16 cellular contexts compared by ENCODE assay signal in genomic region chr15:70088427-70088826, GRCh38. TPM values are rescaled to one million over a fixed set of nuclear protein-coding genes. Genes with fewer than 3 reads are reported as not detected.
DNase-seq lines count a peak whose midpoint lies in the region; ATAC-seq and TF ChIP-seq lines count a peak whose summit lies in the region.
"Had no signal": no experiment of that assay in that cellular context is flagged by ENCODE, and none has a peak within 500 bp of the region (broad histone marks: within the 10 kb centered on the region; RNA-seq: fewer than 3 reads in every experiment).

No MANE protein-coding gene starts in this region.

- peaks cover 0 to 14% of the 10 kb centered on the region in 2 donors for H3K27me3 Mint-ChIP-seq in natural killer cell treated with Interleukin-12 subunit alpha and Interleukin-12 subunit beta and Interleukin-15 and Interleukin-18, amount 100 ng/mL, for 72 hours
- H3K27me3 Mint-ChIP-seq in natural killer cell (ENCODE audit: low read depth in 2 of 2), result peaks cover 23 to 57% of the 10 kb centered on the region in 2 donors
- peaks cover 14% of the 10 kb centered on the region for H3K27me3 Mint-ChIP-seq in WTC11 (ENCODE audit: low read depth)
- H3K27me3 Mint-ChIP-seq in memory B cell, result no peaks in the 10 kb centered on the region
- H3K27me3 Mint-ChIP-seq: activated naive CD8-positive, alpha-beta T cell treated with anti-CD3 and anti-CD28 coated beads for 36 hours; CD8-positive, alpha-beta memory T cell; naive B cell; stimulated activated naive B cell treated with anti-CD40 and anti-IgM and Interleukin-4, amounts not matched to agents 10 μg/mL and 1 μg/mL and 100 μg/mL, for 72 hours had no signal

- no peaks in the 10 kb centered on the region for H3K79me2 ChIP-seq in Karpas-422 (ENCODE audit: low read length)

- ATAC-seq in natural killer cell treated with Interleukin-12 subunit alpha and Interleukin-12 subunit beta and Interleukin-15 and Interleukin-18, amount 100 ng/mL, for 72 hours, result no peak
- ATAC-seq in natural killer cell, result no peak
- no peak for ATAC-seq in WTC11
- no peak for ATAC-seq in memory B cell (ENCODE audit: low read depth)
- no peak for ATAC-seq in HG03025 (IDR thresholded peaks at IDR 0.05; ENCODE audit: low FRiP score, unreplicated experiment)
- no peak for ATAC-seq in GM18498 (IDR thresholded peaks at IDR 0.05; ENCODE audit: unreplicated experiment)
- ATAC-seq: Panc1; stimulated activated naive B cell treated with anti-CD40 and anti-IgM and Interleukin-4, amounts not matched to agents 10 μg/mL and 1 μg/mL and 100 μg/mL, for 72 hours had no signal

- no peak overlapping the region for H3K9ac ChIP-seq in Karpas-422 (ENCODE audit: low read length)

- TF ChIP-seq POLR2A in Peyer's patch (IDR thresholded peaks at IDR 0.05), result no peak

- peaks cover 39% of the 10 kb centered on the region for H3K36me3 ChIP-seq in Karpas-422 (ENCODE audit: insufficient read depth, low read length)
- H3K36me3 ChIP-seq in Peyer's patch, result peaks cover 0 to 33% (median 0%) of the 10 kb centered on the region in 3 donors

- H3K36me3 Mint-ChIP-seq in natural killer cell treated with Interleukin-12 subunit alpha and Interleukin-12 subunit beta and Interleukin-15 and Interleukin-18, amount 100 ng/mL, for 72 hours, result peaks cover 36% of the 10 kb centered on the region
- H3K36me3 Mint-ChIP-seq in natural killer cell (no peaks in the 10 kb centered on the region), WTC11 (peaks cover 37% of the 10 kb centered on the region), memory B cell (peaks cover 53% of the 10 kb centered on the region)

- H3K4me1 ChIP-seq in Karpas-422 (ENCODE audit: low read length), result peaks cover 18% of the 10 kb centered on the region
- peaks cover 8 to 56% (median 30%) of the 10 kb centered on the region in 4 donors for H3K4me1 ChIP-seq in Peyer's patch

- H3K9me3 Mint-ChIP-seq in natural killer cell treated with Interleukin-12 subunit alpha and Interleukin-12 subunit beta and Interleukin-15 and Interleukin-18, amount 100 ng/mL, for 72 hours, result no peaks in the 10 kb centered on the region
- H3K9me3 Mint-ChIP-seq in natural killer cell (no peaks in the 10 kb centered on the region), WTC11 (no peaks in the 10 kb centered on the region), memory B cell (no peaks in the 10 kb centered on the region)
- H3K9me3 Mint-ChIP-seq: activated naive CD8-positive, alpha-beta T cell treated with anti-CD3 and anti-CD28 coated beads for 36 hours; CD8-positive, alpha-beta memory T cell; stimulated activated naive B cell treated with anti-CD40 and anti-IgM and Interleukin-4, amounts not matched to agents 10 μg/mL and 1 μg/mL and 100 μg/mL, for 72 hours had no signal

- H3K27me3 ChIP-seq in Karpas-422 (ENCODE audit: low read length) (no peaks in the 10 kb centered on the region), Peyer's patch (no peaks in the 10 kb centered on the region)

- DNase-seq in natural killer cell treated with Interleukin-12 subunit alpha and Interleukin-12 subunit beta and Interleukin-15 and Interleukin-18, amount 100 ng/mL, for 72 hours (ENCODE audit: low spot score), result no peak
- DNase-seq in natural killer cell (no peak), WTC11 (ENCODE audit: low spot score) (no peak), memory B cell (ENCODE audit: low spot score in 2 of 2) (no peak), Karpas-422 (no peak), Peyer's patch (no peak)
- DNase-seq: activated CD4-positive, CD25-positive, alpha-beta regulatory T cell; activated naive CD8-positive, alpha-beta T cell treated with anti-CD3 and anti-CD28 coated beads for 36 hours; central memory CD4-positive, alpha-beta T cell; naive B cell; NCI-H2081; stimulated activated naive B cell treated with anti-CD40 and anti-IgM and Interleukin-4, amounts not matched to agents 10 μg/mL and 1 μg/mL and 100 μg/mL, for 72 hours had no signal

- no peak overlapping the region for H3K4me2 ChIP-seq in Karpas-422 (ENCODE audit: low read depth, low read length, poor library complexity, severe bottlenecking)

- intact Hi-C loops in natural killer cell (cut with micrococcal nuclease), result no loop called here

- H3K4me3 Mint-ChIP-seq in natural killer cell treated with Interleukin-12 subunit alpha and Interleukin-12 subunit beta and Interleukin-15 and Interleukin-18, amount 100 ng/mL, for 72 hours, result peak overlapping the region; percentile 27
- H3K4me3 Mint-ChIP-seq in natural killer cell (no peak overlapping the region), WTC11 (0 out of 2 replicates have a peak overlapping the region, but pooled peaks have one; percentile 8), memory B cell (no peak overlapping the region)
- H3K4me3 Mint-ChIP-seq: activated naive CD8-positive, alpha-beta T cell treated with anti-CD3 and anti-CD28 coated beads for 36 hours; stimulated activated naive B cell treated with anti-CD40 and anti-IgM and Interleukin-4, amounts not matched to agents 10 μg/mL and 1 μg/mL and 100 μg/mL, for 72 hours had no signal

- H3K27ac Mint-ChIP-seq in natural killer cell treated with Interleukin-12 subunit alpha and Interleukin-12 subunit beta and Interleukin-15 and Interleukin-18, amount 100 ng/mL, for 72 hours, result no peak overlapping the region
- H3K27ac Mint-ChIP-seq in natural killer cell (no peak overlapping the region), WTC11 (no peak overlapping the region), memory B cell (peak overlapping the region; percentile 17)
- H3K27ac Mint-ChIP-seq: activated naive CD8-positive, alpha-beta T cell treated with anti-CD3 and anti-CD28 coated beads for 36 hours; stimulated activated naive B cell treated with anti-CD40 and anti-IgM and Interleukin-4, amounts not matched to agents 10 μg/mL and 1 μg/mL and 100 μg/mL, for 72 hours had no signal

- H3K4me1 Mint-ChIP-seq in natural killer cell treated with Interleukin-12 subunit alpha and Interleukin-12 subunit beta and Interleukin-15 and Interleukin-18, amount 100 ng/mL, for 72 hours (ENCODE audit: low read depth in 2 of 2), result peaks cover 72 to 93% of the 10 kb centered on the region in 2 donors
- H3K4me1 Mint-ChIP-seq in natural killer cell (peaks cover 39 to 78% of the 10 kb centered on the region in 2 donors), WTC11 (peaks cover 96% of the 10 kb centered on the region), memory B cell (peaks cover 80% of the 10 kb centered on the region)

- no peak for TF ChIP-seq CTCF in natural killer cell (IDR thresholded peaks at IDR 0.05)
- TF ChIP-seq CTCF in WTC11 (IDR thresholded peaks at IDR 0.05), result no peak
- no peak for TF ChIP-seq CTCF in Peyer's patch (IDR thresholded peaks at IDR 0.05)

- no peak overlapping the region for H2AFZ ChIP-seq in Karpas-422 (ENCODE audit: low read length)

- CTCF ChIA-PET in WTC11 (lab: Charles Lee), result no interaction called here

- H3K27ac ChIP-seq in Karpas-422 (ENCODE audit: low read length), result no peak overlapping the region
- H3K27ac ChIP-seq in Peyer's patch, result no peak overlapping the region

- no peaks in the 10 kb centered on the region for H3K9me3 ChIP-seq in Karpas-422 (ENCODE audit: low read length)
- no peaks in the 10 kb centered on the region for H3K9me3 ChIP-seq in Peyer's patch

- H4K20me1 ChIP-seq in Karpas-422 (ENCODE audit: insufficient read depth, low read depth, low read length), result peaks cover 82% of the 10 kb centered on the region

- POLR2A ChIA-PET in WTC11 (lab: Charles Lee), result interaction anchor here (0.6 to 0.9 kb wide), 2 partner anchors 10 to 22 kb away, joined by 3 read pairs; partner anchors contain the start of gene TLE3

- H3K9me2 ChIP-seq in Karpas-422 (replicated peaks; ENCODE audit: insufficient read depth, low read length), result no peaks in the 10 kb centered on the region

- H3K4me3 ChIP-seq in Karpas-422 (ENCODE audit: low read length) (no peak overlapping the region), Peyer's patch (peak overlapping the region in 1 of 4 donors; percentile 9)

TF ChIP-seq in WTC11, 78 proteins besides CTCF, POLR2A, EP300 and RAD21 (continues in another document):
- TF ChIP-seq ETV6 (CRISPR knock-in tag; IDR thresholded peaks at IDR 0.05) (no peak), ZNF219 (CRISPR knock-in tag; IDR thresholded peaks at IDR 0.05; ENCODE audit: borderline replicate concordance) (no peak), ZNF396 (CRISPR knock-in tag; IDR thresholded peaks at IDR 0.05; ENCODE audit: borderline replicate concordance) (no peak), PRDM15 (CRISPR knock-in tag; IDR thresholded peaks at IDR 0.05) (no peak), SMAD3 (CRISPR knock-in tag; IDR thresholded peaks at IDR 0.05; ENCODE audit: borderline replicate concordance) (no peak), MXD4 (CRISPR knock-in tag; IDR thresholded peaks at IDR 0.05; ENCODE audit: borderline replicate concordance) (no peak)

RNA-seq across cellular contexts. Expression of gene TLE3, which starts 9.3 kb away (rescaled TPM):
- total RNA-seq in natural killer cell treated with Interleukin-12 subunit alpha and Interleukin-12 subunit beta and Interleukin-15 and Interleukin-18, amount 100 ng/mL, for 72 hours, result 100 to 1,000 TPM in 1 of 2 donors, 10 to 100 TPM in 1; 57.6 to 128 TPM
- 10 to 100 TPM; 32.1 to 94.9 (median 36.7) TPM for total RNA-seq in natural killer cell
- 66.8 to 78.7 TPM (median 68.0 TPM) in 3 replicates for total RNA-seq in WTC11 (2021)
- total RNA-seq in Karpas-422 (2014; rRNA removed; shearing (Covaris generic); ENCODE audit: low replicate concordance), result 63.6 and 99.8 TPM in 2 replicates
- 100 to 1,000 TPM; 130 to 176 (median 140) TPM for total RNA-seq in Peyer's patch

Comparison
In these comparisons a context has a peak if more than half of its experiments do, and no peak if none do; other contexts are left out.
1. H3K4me3 Mint-ChIP-seq: peak in natural killer cell treated with Interleukin-12 subunit alpha and Interleukin-12 subunit beta and Interleukin-15 and Interleukin-18, amount 100 ng/mL, for 72 hours (single experiment) and WTC11 (single experiment); none in natural killer cell (single experiment) and memory B cell (single experiment).